2 cellular contexts compared by ENCODE assay signal in genomic region chr7:92422926-92423325, GRCh38.
TF ChIP-seq lines count a peak whose summit lies in the region.

No MANE protein-coding gene starts in this region.

TF ChIP-seq in HCT116, 20 proteins besides CTCF, POLR2A, EP300 and RAD21:
- TF ChIP-seq ATF3 (IDR thresholded peaks at IDR 0.05) = no peak
- TF ChIP-seq YY1 (IDR thresholded peaks at IDR 0.05; ENCODE audit: extremely low read depth, insufficient replicate concordance, low read depth, low read length) = no peak
- no peak for TF ChIP-seq EGR1 (IDR thresholded peaks at IDR 0.05; ENCODE audit: low read depth)
- TF ChIP-seq CBX3 (IDR thresholded peaks at IDR 0.05; ENCODE audit: low read depth) = no peak
- no peak for TF ChIP-seq CEBPB (IDR thresholded peaks at IDR 0.05; ENCODE audit: low read depth)
- TF ChIP-seq MAX (IDR thresholded peaks at IDR 0.05) = no peak
- no peak for TF ChIP-seq SP1 (IDR thresholded peaks at IDR 0.05; ENCODE audit: low read depth)
- no peak for TF ChIP-seq EZH2phosphoT487 (IDR thresholded peaks at IDR 0.05; ENCODE audit: borderline replicate concordance)

TF ChIP-seq in K562, 482 proteins besides CTCF, POLR2A, EP300 and RAD21:
- TF ChIP-seq CBFB (CRISPR knock-in tag; IDR thresholded peaks at IDR 0.05) = 0 out of 2 replicates have a peak, but pooled peaks have one; percentile 21
- TF ChIP-seq RHOXF2B (CRISPR knock-in tag; conservative IDR thresholded peaks at IDR 0.05) = no peak
- TF ChIP-seq MAX (CRISPR knock-in tag; IDR thresholded peaks at IDR 0.05) = no peak
